ENCODE assay signal across 8 cellular contexts in the genomic region with DNA sequence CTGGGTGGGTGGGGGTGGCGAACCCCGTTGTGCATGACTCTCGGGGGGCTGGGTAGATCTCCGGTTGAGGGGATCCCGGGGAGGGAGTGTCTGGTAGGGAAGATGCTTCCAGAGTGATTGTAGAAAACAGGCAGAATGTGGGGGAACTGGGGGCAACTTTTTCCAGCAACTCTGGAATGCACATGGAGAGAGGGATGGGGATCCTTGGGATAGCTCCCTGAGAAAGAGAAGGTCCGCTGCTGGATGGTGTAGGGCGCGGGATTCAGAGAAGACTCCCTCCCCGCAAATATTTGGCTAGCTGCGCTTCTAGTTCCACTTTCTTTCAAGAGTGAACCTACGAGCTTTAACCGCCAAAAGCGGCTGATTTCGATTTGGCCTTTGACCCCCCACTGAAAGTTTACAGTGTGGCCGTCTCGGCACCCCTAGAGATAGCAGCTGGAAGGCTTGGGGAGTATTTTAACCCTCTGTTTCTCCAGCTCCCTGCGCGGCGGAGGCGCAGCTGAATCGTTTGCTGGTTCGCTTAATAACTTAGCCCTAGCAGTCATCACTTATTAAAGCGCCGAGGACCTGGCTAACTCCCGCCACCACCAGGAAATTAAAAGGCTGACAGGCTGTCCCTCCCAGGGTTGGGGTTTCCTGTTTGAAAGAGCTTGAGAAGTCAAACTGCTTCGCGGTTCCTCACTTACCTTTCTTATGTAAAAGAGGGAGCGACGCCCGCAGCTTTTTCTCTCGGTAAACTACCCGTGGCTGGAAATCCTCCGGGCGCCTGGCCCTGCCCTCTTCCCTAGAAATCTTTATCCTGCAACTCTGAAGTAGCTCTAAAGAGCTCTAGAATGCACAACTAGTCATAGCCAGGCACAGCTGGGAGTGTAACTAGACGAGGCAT. TPM values are rescaled to one million over a fixed set of nuclear protein-coding genes. Genes with fewer than 3 reads are reported as not detected.
DNase-seq lines count a peak whose midpoint lies in the region; ATAC-seq and TF ChIP-seq lines count a peak whose summit lies in the region.

No MANE protein-coding gene starts in this region.

- H3K9me3 ChIP-seq in adipocyte (ENCODE audit: control insufficient read depth, low read length), result no peaks in the 10 kb centered on the region
- H3K9me3 ChIP-seq in heart left ventricle, result no peaks in the 10 kb centered on the region
- H3K9me3 ChIP-seq in uterus, result no peaks in the 10 kb centered on the region

- DNase-seq in GM10248 (ENCODE audit: extremely low spot score) (peak; percentile 80), HCEC 1CT (peak; percentile 92), LoVo (ENCODE audit: low spot score) (peak; percentile 72), SKM-1 treated with dmso at 0.1 percent for 144 hours (lab: John Stamatoyannopoulos, UW; ENCODE audit: unreplicated experiment) (peak; percentile 41), adipocyte (ENCODE audit: low read depth) (peak; percentile 91), heart left ventricle (peak; percentile 78 to 86 (median 83)), posterior vena cava (ENCODE audit: low spot score) (peak; percentile 92), uterus (peak; percentile 76 to 86)

- H3K4me1 ChIP-seq in adipocyte (ENCODE audit: control insufficient read depth, insufficient read depth, low read length), result peaks cover 43% of the 10 kb centered on the region
- H3K4me1 ChIP-seq in heart left ventricle, result peaks cover 2 to 52% (median 40%) of the 10 kb centered on the region in 12 donors
- H3K4me1 ChIP-seq in uterus, result no peaks in the 10 kb centered on the region

- peak; percentile 68 to 80 (median 77) for ATAC-seq in heart left ventricle

- POLR2A ChIA-PET in GM10248 (lab: Yijun Ruan, JAX), result no interaction called here

- H3K4me3 ChIP-seq in adipocyte (ENCODE audit: low read length) (peak overlapping the region; percentile 96), heart left ventricle (peak overlapping the region; percentile 59 to 98 (median 86)), uterus (peak overlapping the region; percentile 85 to 87)

- no peaks in the 10 kb centered on the region for H3K27me3 ChIP-seq in adipocyte (replicated peaks; ENCODE audit: control insufficient read depth, insufficient read depth, low read length)
- peaks cover 0 to 10% (median 0%) of the 10 kb centered on the region in 9 donors for H3K27me3 ChIP-seq in heart left ventricle
- H3K27me3 ChIP-seq in uterus, result no peaks in the 10 kb centered on the region

- H3K9ac ChIP-seq in adipocyte (ENCODE audit: low read length), result peak overlapping the region; percentile 97

- WGBS in heart left ventricle, 4 donors, result 0% methylated on average over 35 of the region's 35 CpGs

- peak; percentile 15 for TF ChIP-seq CTCF in GM10248 (IDR thresholded peaks at IDR 0.05; ENCODE audit: control extremely low read depth, extremely low read depth, low read depth, missing control alignments)
- TF ChIP-seq CTCF in heart left ventricle (IDR thresholded peaks at IDR 0.05), result peak; percentile 38 to 73 (median 58)
- TF ChIP-seq CTCF in uterus (IDR thresholded peaks at IDR 0.05), result peak; percentile 53 to 73 (median 64)

- intact Hi-C loops in heart left ventricle (cut with DNase I) (loop anchor here (1.0 to 10.0 kb wide), 17 partner anchors 39 to 143 kb away; no protein-coding TSS in a partner anchor), posterior vena cava (cut with DNase I) (loop anchor here (5.0 to 10.0 kb wide), 5 partner anchors 47 to 138 kb away; no protein-coding TSS in a partner anchor), uterus (cut with DNase I; ENCODE audit: low total_unique reads) (loop anchor here (10.0 kb wide), 1 partner anchor 145 kb away; no protein-coding TSS in a partner anchor)

- peak in 1 of 2 donors; percentile 65 for TF ChIP-seq POLR2A in heart left ventricle (IDR thresholded peaks at IDR 0.05)
- peak; percentile 59 to 75 for TF ChIP-seq POLR2A in uterus (IDR thresholded peaks at IDR 0.05)

- H3K27ac ChIP-seq in heart left ventricle (peak overlapping the region; percentile 94 to 99 (median 96)), uterus (peak overlapping the region; percentile 96 to 97)

- H3K36me3 ChIP-seq in adipocyte (ENCODE audit: control insufficient read depth, insufficient read depth, low read length, severe bottlenecking), result no peaks in the 10 kb centered on the region
- no peaks in the 10 kb centered on the region for H3K36me3 ChIP-seq in heart left ventricle
- no peaks in the 10 kb centered on the region for H3K36me3 ChIP-seq in uterus

- CTCF ChIA-PET in GM10248 (lab: Yijun Ruan, JAX), result interaction anchor here (0.8 to 2.4 kb wide), 11 partner anchors 9 to 261 kb away, joined by 3 to 9 read pairs (median 4); no protein-coding TSS in a partner anchor

RNA-seq across cellular contexts. Expression of a gene that starts 1.2 kb away (rescaled TPM):
- total RNA-seq in heart left ventricle, result 100 to 1,000 TPM in 8 of 9 donors, 10 to 100 TPM in 1; 85.1 to 280 (median 121) TPM
- 10 to 100 TPM; 59.0 to 87.2 TPM for polyA plus RNA-seq in heart left ventricle
- total RNA-seq in posterior vena cava, result 100 to 1,000 TPM; 125 to 135 TPM
- 100 to 1,000 TPM in 1 of 4 donors, 10 to 100 TPM in 3; 56.9 to 108 (median 68.7) TPM for total RNA-seq in uterus

Comparison
In these comparisons a context has a peak if more than half of its experiments do, and no peak if none do; other contexts are left out.
1. Peak in every context shown above with its lines: DNase-seq, ATAC-seq, H3K4me3 ChIP-seq and H3K27ac ChIP-seq.
2. DNase-seq: peak in every context shown above with its lines; median percentile 92 in HCEC 1CT; 92 in posterior vena cava; 91 in adipocyte; 83 in heart left ventricle; 81 in uterus; 80 in GM10248; 72 in LoVo; 41 in SKM-1 treated with dmso at 0.1 percent for 144 hours.